17 cellular contexts compared by ENCODE assay signal in the genomic region with DNA sequence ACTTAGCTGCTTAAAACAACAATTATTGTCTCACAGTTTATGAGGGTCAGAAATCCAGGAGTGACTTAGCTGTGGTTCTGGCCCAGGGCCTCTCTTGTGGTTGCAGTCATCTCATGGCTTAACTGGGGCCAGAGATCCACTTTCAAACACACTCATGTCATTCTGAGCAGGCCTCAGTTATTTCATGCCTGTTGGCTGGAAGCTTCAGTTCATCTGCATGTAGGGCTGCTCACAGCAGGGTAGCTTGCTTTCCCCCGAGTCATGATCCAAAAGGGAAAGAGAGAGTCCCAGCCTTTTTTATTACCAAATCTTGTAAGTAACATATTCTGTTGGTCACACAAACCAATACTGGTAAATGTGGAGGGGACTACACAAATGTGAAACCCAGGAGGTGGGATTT.
A peak's percentile ranks its signal among the peaks of the same experiment; 100 is the strongest.
DNase-seq lines count a peak whose midpoint lies in the region; ATAC-seq, FAIRE-seq and TF ChIP-seq lines count a peak whose summit lies in the region.
"Had no signal": no experiment of that assay in that cellular context is flagged by ENCODE, and none has a peak within 500 bp of the region (broad histone marks: within the 10 kb centered on the region; RNA-seq: fewer than 3 reads in every experiment).

No MANE protein-coding gene starts in this region.

- no peaks in the 10 kb centered on the region for H3K36me3 Mint-ChIP-seq in CD8-positive, alpha-beta T cell
- H3K36me3 Mint-ChIP-seq in mesothelial cell of epicardium = peaks cover 6% of the 10 kb centered on the region

- WGBS in HUES64 = 50% methylated on average over 1 of the region's 1 CpG
- WGBS in K562 (ENCODE audit: insufficient coverage, low coverage, missing lambda C conversion rate) = 25% methylated on average over 1 of the region's 1 CpG
- 81% methylated on average over 1 of the region's 1 CpG; no CpG with 5 or more reads in 1 of the 2 donors for WGBS in transverse colon (ENCODE audit: low coverage in 1 of 2), 2 donors

- H3K9ac ChIP-seq in HUES64 (ENCODE audit: low read depth, low read length) (no peak overlapping the region), K562 (ENCODE audit: insufficient read depth in 1 of 2, low read depth in 2 of 2, low read length in 2 of 2) (no peak overlapping the region)
- H3K9ac ChIP-seq: SK-N-SH had no signal

- no peaks in the 10 kb centered on the region for H3K27me3 ChIP-seq in CD8-positive, alpha-beta T cell (ENCODE audit: insufficient read depth, low read length)
- H3K27me3 ChIP-seq in HUES64 (ENCODE audit: insufficient read depth, low read length) = no peaks in the 10 kb centered on the region
- no peaks in the 10 kb centered on the region for H3K27me3 ChIP-seq in K562 (ENCODE audit: control insufficient read depth in 2 of 2, insufficient read depth in 2 of 2, low read length in 2 of 2)
- no peaks in the 10 kb centered on the region for H3K27me3 ChIP-seq in PC-9 (ENCODE audit: insufficient read depth, low read depth)
- no peaks in the 10 kb centered on the region for H3K27me3 ChIP-seq in transverse colon
- H3K27me3 ChIP-seq: vagina had no signal

- FAIRE-seq in K562 (lab: Jason Lieb, UNC) = no peak

- no peaks in the 10 kb centered on the region for H3K9me1 ChIP-seq in K562 (ENCODE audit: control insufficient read depth, insufficient read depth, low read length)

- H4K20me1 ChIP-seq in K562 (replicated peaks; ENCODE audit: control insufficient read depth, insufficient read depth, low read length) (no peaks in the 10 kb centered on the region), PC-9 (ENCODE audit: insufficient read depth) (no peaks in the 10 kb centered on the region)

- no peak overlapping the region for H3K4me3 ChIP-seq in CD8-positive, alpha-beta T cell (ENCODE audit: low read depth, low read length)
- H3K4me3 ChIP-seq in HUES64 (ENCODE audit: low read length) (no peak overlapping the region), K562 (no peak overlapping the region), PC-9 (no peak overlapping the region), transverse colon (no peak overlapping the region)
- H3K4me3 ChIP-seq: left ventricle myocardium inferior, vagina had no signal

- no peak overlapping the region for H3K4me3 Mint-ChIP-seq in CD8-positive, alpha-beta T cell
- no peak overlapping the region for H3K4me3 Mint-ChIP-seq in mesothelial cell of epicardium
- H3K4me3 Mint-ChIP-seq: CD8-positive, alpha-beta memory T cell; nephron progenitor cell; stimulated activated naive B cell treated with anti-CD40 and anti-IgM and Interleukin-4, amounts not matched to agents 10 μg/mL and 1 μg/mL and 100 μg/mL, for 72 hours had no signal

- no peak for TF ChIP-seq RAD21 in K562 (CRISPR knock-in tag; conservative IDR thresholded peaks at IDR 0.05 in 1 of 2, IDR thresholded peaks at IDR 0.05 in 1 of 2)

- in situ Hi-C loops in K562 (cut with MboI) (no loop called here), transverse colon (cut with MboI; ENCODE audit: low pct_ligation_motif_present in 1 of 4, low pct_unique_long_range_greater_than_20kb in 1 of 4, low sequenced_read_pairs in 3 of 4) (no loop called here)

- H3K4me2 ChIP-seq in K562 (ENCODE audit: insufficient read depth, low read length) = no peak overlapping the region
- no peak overlapping the region for H3K4me2 ChIP-seq in PC-9
- H3K4me2 ChIP-seq: SK-N-SH had no signal

- DNase-seq in CD8-positive, alpha-beta T cell = no peak
- DNase-seq in K562 (ENCODE audit: extremely low read depth in 1 of 4, low spot score in 3 of 4) = peak in 1 of 4 experiments; percentile 7
- no peak for DNase-seq in mesothelial cell of epicardium (ENCODE audit: low spot score in 2 of 2, unreplicated experiment in 2 of 2)
- no peak for DNase-seq in PC-9
- DNase-seq in transverse colon = no peak
- DNase-seq: CD8-positive, alpha-beta memory T cell; cerebellar nuclear complex; hypothalamus; left ventricle myocardium inferior; nephron progenitor cell; right cardiac atrium; SK-N-SH; stimulated activated naive B cell treated with anti-CD40 and anti-IgM and Interleukin-4, amounts not matched to agents 10 μg/mL and 1 μg/mL and 100 μg/mL, for 72 hours had no signal

- H3K27me3 Mint-ChIP-seq in CD8-positive, alpha-beta T cell (ENCODE audit: low read depth) = no peaks in the 10 kb centered on the region
- H3K27me3 Mint-ChIP-seq in mesothelial cell of epicardium (ENCODE audit: low read depth) = no peaks in the 10 kb centered on the region
- H3K27me3 Mint-ChIP-seq: CD8-positive, alpha-beta memory T cell; stimulated activated naive B cell treated with anti-CD40 and anti-IgM and Interleukin-4, amounts not matched to agents 10 μg/mL and 1 μg/mL and 100 μg/mL, for 72 hours had no signal

- peak overlapping the region; percentile 5 for H3K27ac Mint-ChIP-seq in CD8-positive, alpha-beta T cell
- peak overlapping the region; percentile 52 for H3K27ac Mint-ChIP-seq in mesothelial cell of epicardium
- H3K27ac Mint-ChIP-seq: nephron progenitor cell; stimulated activated naive B cell treated with anti-CD40 and anti-IgM and Interleukin-4, amounts not matched to agents 10 μg/mL and 1 μg/mL and 100 μg/mL, for 72 hours had no signal

- no peak overlapping the region for H3K27ac ChIP-seq in CD8-positive, alpha-beta T cell (ENCODE audit: low read depth, low read length)
- H3K27ac ChIP-seq in HUES64 (ENCODE audit: low read depth, low read length) = peak overlapping the region; percentile 33
- no peak overlapping the region for H3K27ac ChIP-seq in K562 (ENCODE audit: extremely low read depth, low read depth, low read length)
- no peak overlapping the region for H3K27ac ChIP-seq in PC-9
- no peak overlapping the region for H3K27ac ChIP-seq in transverse colon
- H3K27ac ChIP-seq: left ventricle myocardium inferior, vagina had no signal

- no peaks in the 10 kb centered on the region for H3F3A ChIP-seq in PC-9 (ENCODE audit: insufficient read depth, low read depth)

- POLR2A ChIA-PET in CD8-positive, alpha-beta T cell (lab: Charles Lee) = interaction anchor here (1.2 to 1.3 kb wide), 2 partner anchors 14 to 15 kb away, joined by 3 read pairs; no protein-coding TSS in a partner anchor
- POLR2A ChIA-PET in K562 (lab: Yijun Ruan, JAX) = interaction anchor here (0.6 to 1.4 kb wide), 3 partner anchors 9 to 107 kb away, joined by 3 read pairs; no protein-coding TSS in a partner anchor
- POLR2A ChIA-PET in PC-9 (lab: Charles Lee; ENCODE audit: unreplicated experiment) = no interaction called here

- H3K9me3 ChIP-seq in CD8-positive, alpha-beta T cell (ENCODE audit: low read length) = no peaks in the 10 kb centered on the region
- H3K9me3 ChIP-seq in HUES64 (ENCODE audit: insufficient read depth, low read depth, low read length) (no peaks in the 10 kb centered on the region), K562 (replicated peaks; ENCODE audit: control insufficient read depth, insufficient read depth, low read depth, low read length) (no peaks in the 10 kb centered on the region), PC-9 (ENCODE audit: insufficient read depth, low read depth) (no peaks in the 10 kb centered on the region), transverse colon (no peaks in the 10 kb centered on the region)
- H3K9me3 ChIP-seq: left ventricle myocardium inferior, SK-N-SH, vagina had no signal

- ATAC-seq in CD8-positive, alpha-beta T cell = no peak
- peak; percentile 33; the same call in 2 of the 3 replicates for ATAC-seq in K562
- ATAC-seq in GM18870 (IDR thresholded peaks at IDR 0.05; ENCODE audit: unreplicated experiment) = no peak
- no peak for ATAC-seq in GM21447 (IDR thresholded peaks at IDR 0.05; ENCODE audit: unreplicated experiment)
- ATAC-seq: right cardiac atrium; stimulated activated naive B cell treated with anti-CD40 and anti-IgM and Interleukin-4, amounts not matched to agents 10 μg/mL and 1 μg/mL and 100 μg/mL, for 72 hours had no signal

- H3K36me3 ChIP-seq in CD8-positive, alpha-beta T cell (ENCODE audit: insufficient read depth, low read length) = no peaks in the 10 kb centered on the region
- H3K36me3 ChIP-seq in HUES64 (ENCODE audit: insufficient read depth, low read length) = no peaks in the 10 kb centered on the region
- H3K36me3 ChIP-seq in K562 (ENCODE audit: control insufficient read depth, insufficient read depth, low read length) = no peaks in the 10 kb centered on the region
- no peaks in the 10 kb centered on the region for H3K36me3 ChIP-seq in PC-9 (ENCODE audit: low read depth)
- H3K36me3 ChIP-seq in transverse colon = no peaks in the 10 kb centered on the region
- H3K36me3 ChIP-seq: left ventricle myocardium inferior, vagina had no signal

- H3K9me2 ChIP-seq in PC-9 (ENCODE audit: insufficient read depth) = no peaks in the 10 kb centered on the region
- H3K9me2 ChIP-seq: SK-N-SH had no signal

- no peak overlapping the region for H2AFZ ChIP-seq in K562 (ENCODE audit: low read depth, low read length)
- no peak overlapping the region for H2AFZ ChIP-seq in PC-9

- peaks cover 3% of the 10 kb centered on the region for H3K4me1 ChIP-seq in CD8-positive, alpha-beta T cell (ENCODE audit: insufficient read depth, low read length)
- peaks cover 10% of the 10 kb centered on the region for H3K4me1 ChIP-seq in HUES64 (ENCODE audit: insufficient read depth, low read length)
- H3K4me1 ChIP-seq in K562 (replicated peaks in 1 of 2; ENCODE audit: control insufficient read depth in 2 of 2, insufficient read depth in 2 of 2, low read length in 2 of 2) = no peaks in the 10 kb centered on the region
- no peaks in the 10 kb centered on the region for H3K4me1 ChIP-seq in PC-9 (replicated peaks; ENCODE audit: insufficient read depth)
- H3K4me1 ChIP-seq in transverse colon = no peaks in the 10 kb centered on the region
- H3K4me1 ChIP-seq: left ventricle myocardium inferior, vagina had no signal

- H3K4me1 Mint-ChIP-seq in CD8-positive, alpha-beta T cell (ENCODE audit: low read depth) = peaks cover 17% of the 10 kb centered on the region
- H3K4me1 Mint-ChIP-seq in mesothelial cell of epicardium = peaks cover 18% of the 10 kb centered on the region
- H3K4me1 Mint-ChIP-seq: nephron progenitor cell; stimulated activated naive B cell treated with anti-CD40 and anti-IgM and Interleukin-4, amounts not matched to agents 10 μg/mL and 1 μg/mL and 100 μg/mL, for 72 hours had no signal

- no peak for TF ChIP-seq CTCF in CD8-positive, alpha-beta T cell (IDR thresholded peaks at IDR 0.05)
- no peak for TF ChIP-seq CTCF in K562 (IDR thresholded peaks at IDR 0.05 in 2 of 3, conservative IDR thresholded peaks at IDR 0.05 in 1 of 3; ENCODE audit: insufficient read depth in 2 of 3, low read depth in 1 of 3, low read length in 3 of 3)
- no peak for TF ChIP-seq CTCF in mesothelial cell of epicardium (IDR thresholded peaks at IDR 0.05; ENCODE audit: unreplicated experiment)
- TF ChIP-seq CTCF in PC-9 (conservative IDR thresholded peaks at IDR 0.05) = no peak
- no peak for TF ChIP-seq CTCF in transverse colon (IDR thresholded peaks at IDR 0.05)

- BruUV-seq in K562 (replicated peaks; lab: Mats Ljungman, UMichigan) (no TSS peak), PC-9 (replicated peaks; lab: Mats Ljungman, UMichigan) (no TSS peak)

- CTCF ChIA-PET in CD8-positive, alpha-beta T cell (lab: Charles Lee) = no interaction called here
- CTCF ChIA-PET in K562 (lab: Yijun Ruan, JAX; ENCODE audit: low intra/inter-chr PET ratio) = no interaction called here
- CTCF ChIA-PET in PC-9 (lab: Charles Lee) = no interaction called here

- H3K9me3 Mint-ChIP-seq in CD8-positive, alpha-beta T cell = no peaks in the 10 kb centered on the region
- H3K9me3 Mint-ChIP-seq in mesothelial cell of epicardium = peaks cover 20% of the 10 kb centered on the region
- H3K9me3 Mint-ChIP-seq: CD8-positive, alpha-beta memory T cell had no signal

- TF ChIP-seq POLR2A in K562 (conservative IDR thresholded peaks at IDR 0.05) (no peak), transverse colon (IDR thresholded peaks at IDR 0.05) (no peak)

- TF ChIP-seq EP300 in K562 (IDR thresholded peaks at IDR 0.05; ENCODE audit: low read length) (no peak), transverse colon (IDR thresholded peaks at IDR 0.05; ENCODE audit: low read depth) (no peak)

- intact Hi-C loops in CD8-positive, alpha-beta T cell (cut with DNase I, micrococcal nuclease) = no loop called here
- intact Hi-C loops in K562 (cut with micrococcal nuclease) (no loop called here), PC-9 (cut with micrococcal nuclease; ENCODE audit: unreplicated experiment) (no loop called here), transverse colon (cut with DNase I; ENCODE audit: low total_unique reads) (no loop called here)

- H3K79me2 ChIP-seq in K562 (ENCODE audit: control insufficient read depth, insufficient read depth, low read length) (no peaks in the 10 kb centered on the region), PC-9 (ENCODE audit: low read depth) (no peaks in the 10 kb centered on the region)
